Comparison of ENCODE assay signal across 8 cellular contexts in the genomic region with DNA sequence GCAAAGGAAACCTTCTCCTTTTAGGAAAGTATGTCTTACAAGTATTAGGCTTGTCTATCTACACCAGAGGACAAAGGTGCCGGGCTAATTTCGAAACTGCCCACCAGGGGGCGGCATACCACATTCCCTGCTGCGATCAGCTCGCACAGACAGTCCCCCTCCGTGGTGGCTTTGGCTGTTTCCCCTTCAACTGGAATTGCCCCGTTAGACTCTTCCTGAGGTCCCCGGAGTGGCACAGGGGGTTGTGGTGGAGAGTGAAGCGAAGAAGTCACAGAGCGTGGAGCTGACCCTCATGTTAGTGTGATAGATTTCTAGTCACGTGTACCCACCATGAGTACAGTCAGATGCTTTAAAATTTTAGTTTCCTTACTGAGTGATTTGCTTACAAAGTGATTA. TPM values are rescaled to one million over a fixed set of nuclear protein-coding genes. Genes with fewer than 3 reads are reported as not detected.
DNase-seq lines count a peak whose midpoint lies in the region; ATAC-seq and TF ChIP-seq lines count a peak whose summit lies in the region.

No MANE protein-coding gene starts in this region.

- H3K9me3 Mint-ChIP-seq in WTC11 = no peaks in the 10 kb centered on the region

- no peak overlapping the region for H3K27ac Mint-ChIP-seq in WTC11

- H3K27me3 Mint-ChIP-seq in WTC11 (ENCODE audit: low read depth) = no peaks in the 10 kb centered on the region

- peak overlapping the region; percentile 66 for H3K4me3 Mint-ChIP-seq in WTC11

- TF ChIP-seq CTCF in AG04449 (IDR thresholded peaks at IDR 0.05; ENCODE audit: insufficient read depth, low read length, missing control alignments) = peak; percentile 85
- peak; percentile 95 for TF ChIP-seq CTCF in WTC11 (IDR thresholded peaks at IDR 0.05)
- peak; percentile 85 for TF ChIP-seq CTCF in cardiac fibroblast (IDR thresholded peaks at IDR 0.05; ENCODE audit: low read depth, low read length)

- DNase-seq in AG04449 (ENCODE audit: low read depth, low spot score) (no peak), NCI-H2171 (lab: John Stamatoyannopoulos, UW) (peak; percentile 27), WTC11 (ENCODE audit: low spot score) (peak; percentile 93), cardiac fibroblast (ENCODE audit: low read depth in 2 of 2) (peak; percentile 80 to 83), islet precursor cell (peak; percentile 93)
- DNase-seq in stimulated activated CD4-positive, alpha-beta T cell treated with anti-CD3 and anti-CD28 coated beads, Interleukin-15, amount 100 ng/mL, for 1 hour (ENCODE audit: low read depth in 1 of 2, low spot score in 1 of 2) = peak; percentile 79 to 91

- ATAC-seq in GM18867 (IDR thresholded peaks at IDR 0.05; ENCODE audit: unreplicated experiment) = peak; percentile 68
- peak; percentile 47 for ATAC-seq in HG03097 (IDR thresholded peaks at IDR 0.05; ENCODE audit: low FRiP score, unreplicated experiment)
- ATAC-seq in WTC11 = peak; percentile 84

- H3K36me3 Mint-ChIP-seq in WTC11 = no peaks in the 10 kb centered on the region

- peaks cover 15% of the 10 kb centered on the region for H3K4me1 Mint-ChIP-seq in WTC11

- H3K4me3 ChIP-seq in AG04449 (ENCODE audit: low read depth, low read length) (peak overlapping the region; percentile 51), cardiac fibroblast (replicated peaks in 1 of 2; ENCODE audit: low read depth in 2 of 2, low read length in 2 of 2) (peak overlapping the region; percentile 44 to 54)

- POLR2A ChIA-PET in AG04449 (lab: Yijun Ruan, JAX) = no interaction called here
- POLR2A ChIA-PET in WTC11 (lab: Charles Lee) = interaction anchor here (1.5 kb wide), 1 partner anchor 17 kb away, joined by 3 read pairs; no protein-coding TSS in a partner anchor

- CTCF ChIA-PET in AG04449 (lab: Yijun Ruan, JAX) = interaction anchor here (1.0 to 6.2 kb wide), 18 partner anchors 9 to 938 kb away, joined by 3 to 186 read pairs (median 8); a partner anchor contains a TSS
- CTCF ChIA-PET in WTC11 (lab: Charles Lee) = interaction anchor here (0.6 to 2.6 kb wide), 59 partner anchors 10 to 1458 kb away, joined by 3 to 75 read pairs (median 5); a partner anchor contains a TSS

TF ChIP-seq in WTC11, 78 proteins besides CTCF, POLR2A, EP300 and RAD21:
- TF ChIP-seq ZNF232 (CRISPR knock-in tag; IDR thresholded peaks at IDR 0.05) = no peak
- TF ChIP-seq, protein P1, sequence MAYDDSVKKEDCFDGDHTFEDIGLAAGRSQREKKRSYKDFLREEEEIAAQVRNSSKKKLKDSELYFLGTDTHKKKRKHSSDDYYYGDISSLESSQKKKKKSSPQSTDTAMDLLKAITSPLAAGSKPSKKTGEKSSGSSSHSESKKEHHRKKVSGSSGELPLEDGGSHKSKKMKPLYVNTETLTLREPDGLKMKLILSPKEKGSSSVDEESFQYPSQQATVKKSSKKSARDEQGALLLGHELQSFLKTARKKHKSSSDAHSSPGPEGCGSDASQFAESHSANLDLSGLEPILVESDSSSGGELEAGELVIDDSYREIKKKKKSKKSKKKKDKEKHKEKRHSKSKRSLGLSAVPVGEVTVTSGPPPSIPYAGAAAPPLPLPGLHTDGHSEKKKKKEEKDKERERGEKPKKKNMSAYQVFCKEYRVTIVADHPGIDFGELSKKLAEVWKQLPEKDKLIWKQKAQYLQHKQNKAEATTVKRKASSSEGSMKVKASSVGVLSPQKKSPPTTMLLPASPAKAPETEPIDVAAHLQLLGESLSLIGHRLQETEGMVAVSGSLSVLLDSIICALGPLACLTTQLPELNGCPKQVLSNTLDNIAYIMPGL (CRISPR knock-in tag; IDR thresholded peaks at IDR 0.05) = 0 out of 2 replicates have a peak, but pooled peaks have one; percentile 69
- TF ChIP-seq, protein P2, sequence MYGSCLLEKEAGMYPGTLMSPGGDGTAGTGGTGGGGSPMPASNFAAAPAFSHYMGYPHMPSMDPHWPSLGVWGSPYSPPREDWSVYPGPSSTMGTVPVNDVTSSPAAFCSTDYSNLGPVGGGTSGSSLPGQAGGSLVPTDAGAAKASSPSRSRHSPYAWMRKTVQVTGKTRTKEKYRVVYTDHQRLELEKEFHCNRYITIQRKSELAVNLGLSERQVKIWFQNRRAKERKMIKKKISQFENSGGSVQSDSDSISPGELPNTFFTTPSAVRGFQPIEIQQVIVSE (CRISPR knock-in tag; IDR thresholded peaks at IDR 0.05; ENCODE audit: borderline replicate concordance) = no peak
- TF ChIP-seq, protein P3, sequence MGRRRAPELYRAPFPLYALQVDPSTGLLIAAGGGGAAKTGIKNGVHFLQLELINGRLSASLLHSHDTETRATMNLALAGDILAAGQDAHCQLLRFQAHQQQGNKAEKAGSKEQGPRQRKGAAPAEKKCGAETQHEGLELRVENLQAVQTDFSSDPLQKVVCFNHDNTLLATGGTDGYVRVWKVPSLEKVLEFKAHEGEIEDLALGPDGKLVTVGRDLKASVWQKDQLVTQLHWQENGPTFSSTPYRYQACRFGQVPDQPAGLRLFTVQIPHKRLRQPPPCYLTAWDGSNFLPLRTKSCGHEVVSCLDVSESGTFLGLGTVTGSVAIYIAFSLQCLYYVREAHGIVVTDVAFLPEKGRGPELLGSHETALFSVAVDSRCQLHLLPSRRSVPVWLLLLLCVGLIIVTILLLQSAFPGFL (CRISPR knock-in tag; IDR thresholded peaks at IDR 0.05; ENCODE audit: borderline replicate concordance) = no peak
- no peak for TF ChIP-seq ZNF423 (CRISPR knock-in tag; IDR thresholded peaks at IDR 0.05)
- 0 out of 2 replicates have a peak, but pooled peaks have one; percentile 17 for TF ChIP-seq GABPB1 (CRISPR knock-in tag; IDR thresholded peaks at IDR 0.05)

RNA-seq across cellular contexts. Expression of a gene that starts 17.5 kb away (rescaled TPM):
- total RNA-seq in WTC11 (2021) = 239 to 273 TPM (median 270 TPM) in 3 replicates

RNA-seq across cellular contexts. Expression of a gene that starts 20.3 kb away (rescaled TPM):
- 28.7 to 33.3 TPM (median 32.5 TPM) in 3 replicates for total RNA-seq in WTC11 (2021)

RNA-seq across cellular contexts. Expression of a gene that starts 39.3 kb away (rescaled TPM):
- 5.4 to 7.2 TPM (median 6.3 TPM) in 3 replicates for total RNA-seq in WTC11 (2021)
